21 cellular contexts compared by ENCODE assay signal in the genomic region with DNA sequence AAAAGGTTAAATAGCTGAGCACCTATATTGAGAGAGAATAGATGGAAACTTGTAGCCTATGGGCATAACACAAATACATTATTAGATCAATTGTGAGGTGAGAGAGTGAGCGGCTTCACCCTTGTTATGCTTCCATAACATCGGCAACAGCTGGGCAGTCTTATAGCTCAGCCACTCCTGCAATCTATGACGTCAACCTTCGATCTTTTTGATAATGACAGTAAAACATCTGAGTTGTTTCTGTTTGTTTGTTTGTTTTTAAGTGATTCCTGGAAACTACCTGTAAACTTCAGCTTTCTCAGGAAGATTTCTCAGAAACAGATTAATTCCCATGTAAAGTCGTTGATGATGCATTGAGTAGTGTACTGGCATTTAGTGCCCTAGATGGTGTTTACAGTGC.
A peak's percentile ranks its signal among the peaks of the same experiment; 100 is the strongest.
DNase-seq lines count a peak whose midpoint lies in the region; ATAC-seq, FAIRE-seq and TF ChIP-seq lines count a peak whose summit lies in the region.
"Had no signal": no experiment of that assay in that cellular context is flagged by ENCODE, and none has a peak within 500 bp of the region (broad histone marks: within the 10 kb centered on the region; RNA-seq: fewer than 3 reads in every experiment).

No MANE protein-coding gene starts in this region.

- peak overlapping the region; percentile 59 for H3K27ac ChIP-seq in osteoblast (ENCODE audit: low read depth, low read length)
- H3K27ac ChIP-seq: BLaER1, C4-2B had no signal

- peak; percentile 93 for FAIRE-seq in D721Med (lab: Jason Lieb, UNC)
- FAIRE-seq: GM12891, GM18507, H1 had no signal

- H3K4me1 Mint-ChIP-seq in HFFc6 (ENCODE audit: low read depth), result peaks cover 64% of the 10 kb centered on the region
- H3K4me1 Mint-ChIP-seq: B cell; CD4-positive, CD25-positive, alpha-beta regulatory T cell had no signal

- H3K79me2 ChIP-seq in osteoblast (ENCODE audit: insufficient read depth, low read length), result no peaks in the 10 kb centered on the region

- peaks cover 12% of the 10 kb centered on the region for H3K36me3 Mint-ChIP-seq in HFFc6 (ENCODE audit: low read depth)
- H3K36me3 Mint-ChIP-seq: CD4-positive, CD25-positive, alpha-beta regulatory T cell; CD8-positive, alpha-beta T cell had no signal

- H2AFZ ChIP-seq in osteoblast (ENCODE audit: low read length), result no peak overlapping the region

- H4K20me1 ChIP-seq in osteoblast (ENCODE audit: insufficient read depth, low read length), result no peaks in the 10 kb centered on the region
- H4K20me1 ChIP-seq: BLaER1 had no signal

- H3K36me3 ChIP-seq in osteoblast (ENCODE audit: insufficient read depth, low read length), result no peaks in the 10 kb centered on the region
- H3K36me3 ChIP-seq: BLaER1 had no signal

- no peak for DNase-seq in D721Med (ENCODE audit: insufficient read length, low spot score)
- DNase-seq in HFFc6, result no peak
- DNase-seq in RPMI7951 (ENCODE audit: low read depth), result peak; percentile 17
- DNase-seq in osteoblast (ENCODE audit: insufficient read length, low spot score, missing footprints), result no peak
- DNase-seq in kidney glomerular epithelial cell (lab: John Stamatoyannopoulos, UW), result no peak
- DNase-seq in activated CD4-positive, CD25-positive, alpha-beta regulatory T cell treated with anti-CD3 and anti-CD28 coated beads, Interleukin-2, amount 50 U/mL, for 72 hours, result no peak
- no peak for DNase-seq in DMS114 treated with DMSO at 0.1 percent for 48 hours (lab: John Stamatoyannopoulos, UW; ENCODE audit: unreplicated experiment)
- DNase-seq: Caco-2; CD4-positive, CD25-positive, alpha-beta regulatory T cell; CD8-positive, alpha-beta T cell; DMS 273 treated with DMSO at 0.1 percent for 48 hours; DMS79 treated with DMSO at 0.1 percent for 48 hours; GF-D8; H7 had no signal

- TF ChIP-seq CTCF in D721Med (IDR thresholded peaks at IDR 0.05; ENCODE audit: insufficient read depth, missing control alignments), result no peak
- TF ChIP-seq CTCF in HFFc6 (IDR thresholded peaks at IDR 0.05), result no peak
- TF ChIP-seq CTCF in osteoblast (IDR thresholded peaks at IDR 0.05; ENCODE audit: extremely low read depth, low read depth, low read length), result no peak

- H3K27me3 Mint-ChIP-seq in HFFc6 (ENCODE audit: insufficient read depth), result no peaks in the 10 kb centered on the region
- H3K27me3 Mint-ChIP-seq: B cell; CD4-positive, CD25-positive, alpha-beta regulatory T cell had no signal

- peaks cover 43% of the 10 kb centered on the region for H3K4me1 ChIP-seq in osteoblast (ENCODE audit: insufficient read depth, low read length)
- H3K4me1 ChIP-seq: BLaER1, Caco-2 had no signal

- H3K4me2 ChIP-seq in osteoblast (ENCODE audit: insufficient read depth, low read length), result no peak overlapping the region
- H3K4me2 ChIP-seq: BLaER1 had no signal

- H3K27ac Mint-ChIP-seq in HFFc6, result peak overlapping the region; percentile 74; the same call in 1 of the 2 replicates
- H3K27ac Mint-ChIP-seq: B cell; CD4-positive, CD25-positive, alpha-beta regulatory T cell; CD8-positive, alpha-beta T cell had no signal

- H3K27me3 ChIP-seq in osteoblast (ENCODE audit: insufficient read depth, low read length), result no peaks in the 10 kb centered on the region
- H3K27me3 ChIP-seq: BLaER1 had no signal

- H3K4me3 ChIP-seq in osteoblast (ENCODE audit: insufficient read depth, low read length), result no peak overlapping the region
- H3K4me3 ChIP-seq: BLaER1 had no signal

- H3K9me3 Mint-ChIP-seq in HFFc6, result no peaks in the 10 kb centered on the region
- H3K9me3 Mint-ChIP-seq: CD8-positive, alpha-beta T cell had no signal

- peak overlapping the region; percentile 48; the same call in 1 of the 2 replicates for H3K4me3 Mint-ChIP-seq in HFFc6
- H3K4me3 Mint-ChIP-seq: B cell; CD4-positive, CD25-positive, alpha-beta regulatory T cell; CD8-positive, alpha-beta T cell had no signal

- no peak for ATAC-seq in GM18858 (IDR thresholded peaks at IDR 0.05; ENCODE audit: unreplicated experiment)
- ATAC-seq: CD8-positive, alpha-beta T cell had no signal

- no peaks in the 10 kb centered on the region for H3K9me3 ChIP-seq in osteoblast (ENCODE audit: low read depth, low read length)
- H3K9me3 ChIP-seq: BLaER1, Caco-2 had no signal
